Comparison of ENCODE assay signal across 9 cellular contexts in the genomic region with DNA sequence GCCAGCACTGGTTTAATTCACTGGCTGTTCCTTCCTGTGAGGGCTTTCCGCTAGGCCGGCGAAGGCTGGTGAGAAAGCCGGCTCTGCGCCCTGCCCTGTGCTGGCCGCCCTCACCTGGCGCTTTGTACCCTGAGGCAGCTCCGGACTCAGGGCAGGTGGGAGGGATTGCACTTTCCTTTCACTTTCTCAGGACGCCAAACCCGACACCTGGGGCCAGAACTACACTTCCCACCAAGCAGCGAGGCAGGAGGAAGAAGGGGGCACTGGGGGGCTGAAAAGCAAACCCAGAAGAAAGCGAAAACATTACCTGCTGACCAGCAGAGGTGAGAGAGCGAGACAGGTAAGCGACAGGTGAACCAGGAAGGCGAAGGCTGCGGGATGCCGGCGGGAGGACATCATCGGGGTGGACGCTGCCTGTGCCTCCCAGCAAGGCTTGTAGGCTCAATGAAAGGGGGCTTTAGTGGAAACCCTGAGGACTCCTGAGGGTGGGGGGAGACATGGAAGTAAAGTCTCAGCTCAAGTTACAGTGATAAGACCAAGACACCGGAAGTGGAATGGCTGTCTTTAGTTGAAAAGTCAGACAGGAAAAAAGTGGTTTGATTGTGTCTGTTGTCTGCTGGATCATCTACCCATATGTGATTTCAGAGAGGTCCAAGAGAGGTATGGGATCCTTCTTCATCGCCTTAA. TPM values are rescaled to one million over a fixed set of nuclear protein-coding genes. Genes with fewer than 3 reads are reported as not detected.
DNase-seq lines count a peak whose midpoint lies in the region; ATAC-seq and TF ChIP-seq lines count a peak whose summit lies in the region.
"Had no signal": no experiment of that assay in that cellular context is flagged by ENCODE, and none has a peak within 500 bp of the region (broad histone marks: within the 10 kb centered on the region; RNA-seq: fewer than 3 reads in every experiment).

TSS of gene RAB19 (plus strand) at position 181 of the 687 bp plus-strand sequence. CDS start 3,589 bp downstream, outside the sequence.

- H3K4me1 ChIP-seq in HCT116 (ENCODE audit: control insufficient read depth in 1 of 2, insufficient read depth in 2 of 2, low read length in 2 of 2) = peaks cover 9 to 18% of the 10 kb centered on the region in 2 experiments; a peak in 3 of 4 replicates

- no peaks in the 10 kb centered on the region for H3K9me2 ChIP-seq in HCT116 (ENCODE audit: insufficient read depth)

- RAD21 ChIA-PET in HCT116 (lab: Charles Lee; ENCODE audit: low non-redundant PET in 1 of 2, low total read pairs in 2 of 2, uncharacterized antibody in 2 of 2, unreplicated experiment in 2 of 2) = no interaction called here

- no peaks in the 10 kb centered on the region for H3K36me3 ChIP-seq in HCT116 (ENCODE audit: control insufficient read depth in 1 of 2, insufficient read depth in 2 of 2, low read length in 2 of 2)

- H4K20me1 ChIP-seq in HCT116 (ENCODE audit: insufficient read depth) = no peaks in the 10 kb centered on the region

- TF ChIP-seq CTCF in HCT116 (IDR thresholded peaks at IDR 0.05 in 2 of 3, conservative IDR thresholded peaks at IDR 0.05 in 1 of 3; ENCODE audit: borderline replicate concordance in 1 of 3, insufficient read depth in 1 of 3, low read depth in 2 of 3, low read length in 2 of 3) (no peak), astrocyte of the cerebellum (IDR thresholded peaks at IDR 0.05; ENCODE audit: low read depth, low read length, missing control alignments) (no peak)

- no peak for TF ChIP-seq RAD21 in HCT116 (IDR thresholded peaks at IDR 0.05; ENCODE audit: low read depth)

- CTCF ChIA-PET in HCT116 (lab: Charles Lee) = interaction anchor here (0.7 kb wide), 1 partner anchor 109 kb away, joined by 3 read pairs; no protein-coding TSS in a partner anchor

- no peaks in the 10 kb centered on the region for H3K79me2 ChIP-seq in HCT116 (ENCODE audit: insufficient read depth, low read length)

- DNase-seq in HCT116 (ENCODE audit: low read depth, low spot score) = peak; percentile 16
- DNase-seq in SW480 (ENCODE audit: low spot score) = peak; percentile 50
- no peak for DNase-seq in astrocyte of the cerebellum (ENCODE audit: low read depth)
- DNase-seq in left kidney (ENCODE audit: low read depth, low spot score) = peak; percentile 78
- peak; percentile 26 for DNase-seq in stimulated activated CD8-positive, alpha-beta memory T cell treated with anti-CD3 and anti-CD28 coated beads, Interleukin-12 subunit alpha, Interleukin-12 subunit beta, amount 100 ng/mL, for 1 hour (ENCODE audit: low read depth)
- no peak for DNase-seq in SIG-M5 treated with dmso at 0.1 percent for 504 hours (lab: John Stamatoyannopoulos, UW; ENCODE audit: unreplicated experiment)
- DNase-seq in nucleus accumbens (lab: John Stamatoyannopoulos, UW) = no peak
- DNase-seq in HCEC 1CT = no peak

- H3K9ac ChIP-seq in HCT116 (ENCODE audit: low read length) = peak within 1 kb of the TSS; percentile 61

- peak within 1 kb of the TSS; percentile 59 to 74 for H3K4me3 ChIP-seq in HCT116 (replicated peaks in 1 of 2; ENCODE audit: low read depth in 1 of 2, low read length in 2 of 2)
- H3K4me3 ChIP-seq in astrocyte of the cerebellum (ENCODE audit: low read depth, low read length) = peak within 1 kb of the TSS; percentile 27

- no peaks in the 10 kb centered on the region for H3K27me3 ChIP-seq in HCT116 (ENCODE audit: insufficient read depth, low read length)

- peak within 1 kb of the TSS; percentile 9; the same call in 1 of the 2 replicates for H3K27ac ChIP-seq in HCT116 (ENCODE audit: low read depth, low read length)

- POLR2A ChIA-PET in HCT116 (lab: Charles Lee) = no interaction called here

- no peak for TF ChIP-seq POLR2A in HCT116 (IDR thresholded peaks at IDR 0.05; ENCODE audit: borderline replicate concordance, extremely low read depth, insufficient read depth, insufficient read length)

- no peaks in the 10 kb centered on the region for H3K9me3 ChIP-seq in HCT116 (ENCODE audit: control insufficient read depth in 1 of 2, insufficient read depth in 1 of 2, low read depth in 1 of 2, low read length in 2 of 2)

- intact Hi-C loops in HCT116 (cut with micrococcal nuclease) = loop anchor here (5.0 kb wide), 1 partner anchor 227 kb away; the partner anchor contains the start of gene KDM7A

- H3K4me2 ChIP-seq in HCT116 (ENCODE audit: low read length) = peak within 1 kb of the TSS; percentile 92

- peak within 1 kb of the TSS; percentile 63 for H2AFZ ChIP-seq in HCT116 (ENCODE audit: low read depth, low read length, poor library complexity, severe bottlenecking)

- no TSS peak for BruUV-seq in HCT116 (replicated peaks; lab: Mats Ljungman, UMichigan)

- peak; percentile 94 for ATAC-seq in HCT116

- in situ Hi-C loops in astrocyte of the cerebellum (cut with HindIII; ENCODE audit: low sequenced_read_pairs) = no loop called here

TF ChIP-seq in HCT116, 20 proteins besides CTCF, POLR2A, EP300 and RAD21:
- TF ChIP-seq CEBPB (IDR thresholded peaks at IDR 0.05; ENCODE audit: low read depth) (no peak), JUND (IDR thresholded peaks at IDR 0.05) (no peak), CBX3 (IDR thresholded peaks at IDR 0.05; ENCODE audit: low read depth) (no peak), MAX (IDR thresholded peaks at IDR 0.05) (peak; percentile 71), EGR1 (IDR thresholded peaks at IDR 0.05; ENCODE audit: low read depth) (no peak), EZH2 (IDR thresholded peaks at IDR 0.05) (no peak), YY1 (IDR thresholded peaks at IDR 0.05; ENCODE audit: extremely low read depth, insufficient replicate concordance, low read depth, low read length) (peak; percentile 5), SIN3A (IDR thresholded peaks at IDR 0.05; ENCODE audit: low read depth) (0 out of 2 replicates have a peak, but pooled peaks have one; percentile 43), ZNF274 (IDR thresholded peaks at IDR 0.05; ENCODE audit: low read depth, low read length) (no peak), POLR2AphosphoS5 (IDR thresholded peaks at IDR 0.05; ENCODE audit: low read depth, low read length) (peak; percentile 24; the same call in 1 of the 2 replicates)
- TF ChIP-seq, protein P1, sequence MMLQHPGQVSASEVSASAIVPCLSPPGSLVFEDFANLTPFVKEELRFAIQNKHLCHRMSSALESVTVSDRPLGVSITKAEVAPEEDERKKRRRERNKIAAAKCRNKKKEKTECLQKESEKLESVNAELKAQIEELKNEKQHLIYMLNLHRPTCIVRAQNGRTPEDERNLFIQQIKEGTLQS (IDR thresholded peaks at IDR 0.05) = no peak

RNA-seq across cellular contexts. Expression of gene RAB19, which starts in this region (rescaled TPM):
- total RNA-seq in HCT116 (2021; ENCODE audit: unreplicated experiment) = 2.6 TPM
- 2.1 and 2.2 TPM in 2 replicates for polyA plus RNA-seq in HCT116 (2012)
- total RNA-seq: RPMI7951 had no signal

Comparison
In these comparisons a context has a peak if more than half of its experiments do, and no peak if none do; other contexts are left out.
1. DNase-seq: peak in HCT116 (single experiment), SW480 (single experiment), left kidney (single experiment) and stimulated activated CD8-positive, alpha-beta memory T cell treated with anti-CD3 and anti-CD28 coated beads, Interleukin-12 subunit alpha, Interleukin-12 subunit beta, amount 100 ng/mL, for 1 hour (single experiment); none in astrocyte of the cerebellum (single experiment), SIG-M5 treated with dmso at 0.1 percent for 504 hours (single experiment), nucleus accumbens (0 of 56) and HCEC 1CT (single experiment).